In genomic region chr9:122405487-122406263, GRCh38 we compare ENCODE assay signal across 7 cellular contexts. TPM values are rescaled to one million over a fixed set of nuclear protein-coding genes. Genes with fewer than 3 reads are reported as not detected.
DNase-seq lines count a peak whose midpoint lies in the region; ATAC-seq and TF ChIP-seq lines count a peak whose summit lies in the region.
"Not testable (repeated sequence)": the region's sequence is repeated elsewhere in the genome, so short reads cannot be mapped to it uniquely, and the experiment has no call there.

No MANE protein-coding gene starts in this region.

- H3K27ac Mint-ChIP-seq in T-helper 17 cell, progenitor cell of endocrine pancreas: not testable (repeated sequence)
- H3K27ac Mint-ChIP-seq in activated naive CD8-positive, alpha-beta T cell treated with anti-CD3 and anti-CD28 coated beads for 36 hours = peak overlapping the region; percentile 87

- not testable (repeated sequence) for H3K36me3 Mint-ChIP-seq in T-helper 17 cell (ENCODE audit: low read depth); progenitor cell of endocrine pancreas (ENCODE audit: insufficient read depth)
- H3K36me3 Mint-ChIP-seq in activated naive CD8-positive, alpha-beta T cell treated with anti-CD3 and anti-CD28 coated beads for 36 hours = peaks cover 13% of the 10 kb centered on the region

- not testable (repeated sequence) for H4K20me1 ChIP-seq in GM23248 (ENCODE audit: insufficient read depth); hepatocyte (ENCODE audit: insufficient read depth, poor library complexity, severe bottlenecking)

- H3K4me3 ChIP-seq in GM23248 (peak overlapping the region; percentile 67), mesodermal cell (ENCODE audit: extremely low read depth, insufficient read depth, low read length, poor library complexity, severe bottlenecking) (peak overlapping the region; percentile 18)
- H3K4me3 ChIP-seq in hepatocyte = not testable (repeated sequence)

- not testable (repeated sequence) for TF ChIP-seq CTCF in hepatocyte (IDR thresholded peaks at IDR 0.05; ENCODE audit: poor library complexity); progenitor cell of endocrine pancreas (IDR thresholded peaks at IDR 0.05; ENCODE audit: unreplicated experiment)

- H3K79me2 ChIP-seq in GM23248 (ENCODE audit: insufficient read depth); hepatocyte: not testable (repeated sequence)

- peak overlapping the region; percentile 88 for H3K4me3 Mint-ChIP-seq in T-helper 17 cell
- peak overlapping the region; percentile 74 for H3K4me3 Mint-ChIP-seq in activated naive CD8-positive, alpha-beta T cell treated with anti-CD3 and anti-CD28 coated beads for 36 hours
- H3K4me3 Mint-ChIP-seq in progenitor cell of endocrine pancreas (ENCODE audit: low read depth) = peak overlapping the region; percentile 65

- H3K9ac ChIP-seq in GM23248 = peak overlapping the region; percentile 64

- H3K4me1 ChIP-seq in GM23248 (ENCODE audit: insufficient read depth) (peaks cover 20% of the 10 kb centered on the region), mesodermal cell (ENCODE audit: control insufficient read depth, insufficient read depth, low read length, poor library complexity, severe bottlenecking) (peaks cover 14% of the 10 kb centered on the region)
- not testable (repeated sequence) for H3K4me1 ChIP-seq in hepatocyte (ENCODE audit: insufficient read depth)

- not testable (repeated sequence) for H3K9me3 ChIP-seq in GM23248 (ENCODE audit: low read depth); T-helper 17 cell (ENCODE audit: control insufficient read depth, low read length, poor library complexity, severe bottlenecking); hepatocyte (ENCODE audit: low read depth); mesodermal cell (ENCODE audit: control insufficient read depth, low read length)

- not testable (repeated sequence) for H3K27ac ChIP-seq in GM23248; hepatocyte; mesodermal cell (ENCODE audit: low read depth, low read length, severe bottlenecking)

- H3K9me3 Mint-ChIP-seq in activated naive CD8-positive, alpha-beta T cell treated with anti-CD3 and anti-CD28 coated beads for 36 hours; progenitor cell of endocrine pancreas (ENCODE audit: low read depth): not testable (repeated sequence)

- not testable (repeated sequence) for H3K36me3 ChIP-seq in GM23248 (ENCODE audit: low read depth); hepatocyte (replicated peaks; ENCODE audit: insufficient read depth, low read depth); mesodermal cell (ENCODE audit: control insufficient read depth, insufficient read depth, low read length)

- in situ Hi-C loops in GM23248 (cut with MboI) = not testable (repeated sequence)

- not testable (repeated sequence) for H3K27me3 Mint-ChIP-seq in T-helper 17 cell
- peaks cover 21% of the 10 kb centered on the region for H3K27me3 Mint-ChIP-seq in activated naive CD8-positive, alpha-beta T cell treated with anti-CD3 and anti-CD28 coated beads for 36 hours
- H3K27me3 Mint-ChIP-seq in progenitor cell of endocrine pancreas = peaks cover 25% of the 10 kb centered on the region

- WGBS in GM23248 (ENCODE audit: low coverage in 1 of 2, low lambda C conversion rate in 2 of 2, missing lambda C conversion rate in 2 of 2), 2 experiments = 87 to 88% methylated on average over 22 to 24 of the region's 24 CpGs
- WGBS in hepatocyte (ENCODE audit: low lambda C conversion rate, missing lambda C conversion rate) = 59% methylated on average over 18 of the region's 24 CpGs
- 77% methylated on average over 11 to 24 of the region's 24 CpGs for WGBS in mesodermal cell (ENCODE audit: insufficient coverage in 2 of 2), 2 experiments

- H3K27me3 ChIP-seq in GM23248 (replicated peaks; ENCODE audit: insufficient read depth); hepatocyte: not testable (repeated sequence)

- H3K4me2 ChIP-seq in GM23248 (ENCODE audit: unreplicated experiment) = peak overlapping the region; percentile 76
- H3K4me2 ChIP-seq in hepatocyte = peak overlapping the region; percentile 71

- H3F3A ChIP-seq in GM23248 (ENCODE audit: insufficient read depth) = peaks cover 24% of the 10 kb centered on the region

- not testable (repeated sequence) for DNase-seq in GM23248; T-helper 17 cell; hepatocyte (ENCODE audit: low spot score); progenitor cell of endocrine pancreas (ENCODE audit: low spot score, unreplicated experiment)
- DNase-seq in NCI-H2227 (lab: John Stamatoyannopoulos, UW; ENCODE audit: unreplicated experiment) = peak; percentile 61
- DNase-seq in activated naive CD8-positive, alpha-beta T cell treated with anti-CD3 and anti-CD28 coated beads for 36 hours = peak; percentile 28

- H2AFZ ChIP-seq in GM23248 (peak overlapping the region; percentile 94), hepatocyte (peak overlapping the region; percentile 31)

- peak; percentile 61 for ATAC-seq in T-helper 17 cell

- not testable (repeated sequence) for H3K9me2 ChIP-seq in GM23248 (ENCODE audit: insufficient read depth); hepatocyte (replicated peaks; ENCODE audit: insufficient read depth)

- not testable (repeated sequence) for H3K4me1 Mint-ChIP-seq in T-helper 17 cell; progenitor cell of endocrine pancreas (ENCODE audit: low read depth)
- peaks cover 32% of the 10 kb centered on the region for H3K4me1 Mint-ChIP-seq in activated naive CD8-positive, alpha-beta T cell treated with anti-CD3 and anti-CD28 coated beads for 36 hours

RNA-seq across cellular contexts. Expression of gene PTGS1, which starts 34.9 kb away (rescaled TPM):
- 39.6 and 51.5 TPM in 2 replicates for total RNA-seq in GM23248 (2014; rRNA removed; shearing (Covaris generic))
- 43.8 and 44.9 TPM in 2 replicates for polyA plus RNA-seq in GM23248 (2016; fragmentation: Nextera tagmentation; extraction: Ambion mirVana)
- 100 to 1,000 TPM in 1 of 2 donors, 1 to 10 TPM in 1; 3.0 to 123 TPM for total RNA-seq in T-helper 17 cell
- under 1 TPM; 0.47 to 0.62 TPM for total RNA-seq in activated naive CD8-positive, alpha-beta T cell treated with anti-CD3 and anti-CD28 coated beads for 36 hours
- 4.2 and 5.4 TPM in 2 replicates for total RNA-seq in hepatocyte
- polyA plus RNA-seq in hepatocyte = 7.3 and 11.1 TPM in 2 replicates
- 15.5 TPM for polyA plus RNA-seq in mesodermal cell (2013, experiment 1 of 2)
- polyA plus RNA-seq in mesodermal cell (2013, experiment 2 of 2) = 9.3 TPM
- total RNA-seq in progenitor cell of endocrine pancreas = 0.07 and 0.22 TPM in 2 replicates
